In the genomic region with DNA sequence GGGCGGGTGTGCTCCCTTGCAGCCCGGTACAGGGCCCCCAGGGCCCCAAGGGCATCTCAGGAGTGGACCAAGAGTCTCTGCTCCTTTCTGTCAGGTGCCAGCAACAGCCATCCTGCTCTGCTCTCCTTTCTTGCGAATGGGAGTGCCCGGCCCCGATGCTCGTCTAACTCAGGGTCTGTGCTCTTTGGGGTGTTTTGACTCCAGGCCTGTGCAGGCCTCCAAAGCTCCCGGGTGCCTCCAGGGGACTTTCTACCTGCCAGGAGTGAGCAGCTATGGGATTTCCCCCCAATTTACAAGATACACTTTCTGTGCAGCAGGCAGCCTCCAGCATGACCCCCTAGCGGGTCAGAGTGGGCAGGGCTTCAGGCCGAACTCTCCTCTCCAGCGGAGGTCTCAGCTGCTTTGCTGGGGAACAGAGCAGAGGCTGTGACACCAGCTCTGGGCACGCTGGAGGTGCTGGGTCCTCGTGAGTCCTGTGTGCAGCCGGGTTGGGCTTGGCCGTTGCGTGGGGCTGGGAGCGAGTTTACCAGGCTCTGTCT, we compare ENCODE assay signal across 17 cellular contexts. TPM values are rescaled to one million over a fixed set of nuclear protein-coding genes. Genes with fewer than 3 reads are reported as not detected.
A peak's percentile ranks its signal among the peaks of the same experiment; 100 is the strongest.
DNase-seq lines count a peak whose midpoint lies in the region; ATAC-seq and TF ChIP-seq lines count a peak whose summit lies in the region.
"Had no signal": no experiment of that assay in that cellular context is flagged by ENCODE, and none has a peak within 500 bp of the region (broad histone marks: within the 10 kb centered on the region; RNA-seq: fewer than 3 reads in every experiment).

No MANE protein-coding gene starts in this region.

- no peak overlapping the region for H3K4me3 Mint-ChIP-seq in activated naive CD8-positive, alpha-beta T cell treated with anti-CD3 and anti-CD28 coated beads, Interleukin-2, amount 10 ng/mL, durations not matched to agents 7 days and 5 days
- no peak overlapping the region for H3K4me3 Mint-ChIP-seq in activated naive CD8-positive, alpha-beta T cell treated with anti-CD3 and anti-CD28 coated beads for 36 hours
- H3K4me3 Mint-ChIP-seq in nephron progenitor cell, result peak overlapping the region; percentile 66
- H3K4me3 Mint-ChIP-seq: stimulated activated naive B cell treated with anti-CD40 and anti-IgM and Interleukin-4, amounts not matched to agents 10 μg/mL and 1 μg/mL and 100 μg/mL, for 72 hours had no signal

- no peak for TF ChIP-seq CTCF in heart left ventricle (IDR thresholded peaks at IDR 0.05)
- TF ChIP-seq CTCF in nephron progenitor cell (IDR thresholded peaks at IDR 0.05), result peak; percentile 7

- peak overlapping the region in 11 of 12 donors; percentile 56 to 98 (median 88) for H3K27ac ChIP-seq in heart left ventricle
- H3K27ac ChIP-seq in urinary bladder (ENCODE audit: low read depth), result no peak overlapping the region
- H3K27ac ChIP-seq: A549 had no signal

- peaks cover 0 to 68% (median 18%) of the 10 kb centered on the region in 9 donors for H3K27me3 ChIP-seq in heart left ventricle

- 44 to 61% (median 52%) methylated on average over 16 of the region's 16 CpGs for WGBS in heart left ventricle, 4 donors
- 45% methylated on average over 16 of the region's 16 CpGs for WGBS in urinary bladder

- H3K4me1 ChIP-seq in heart left ventricle, result peaks cover 0 to 87% (median 42%) of the 10 kb centered on the region in 12 donors
- H3K4me1 ChIP-seq in urinary bladder (ENCODE audit: insufficient read depth), result peaks cover 6% of the 10 kb centered on the region

- peak; percentile 29 for DNase-seq in activated naive CD8-positive, alpha-beta T cell treated with anti-CD3 and anti-CD28 coated beads, Interleukin-2, amount 10 ng/mL, durations not matched to agents 7 days and 5 days
- DNase-seq in activated naive CD8-positive, alpha-beta T cell treated with anti-CD3 and anti-CD28 coated beads for 36 hours, result no peak
- DNase-seq in heart left ventricle (peak in 2 of 5 donors; percentile 9 to 17), nephron progenitor cell (peak; percentile 48), dedifferentiated amniotic fluid mesenchymal stem cell (ENCODE audit: extremely low spot score) (no peak), NCI-H1417 (lab: John Stamatoyannopoulos, UW) (no peak)
- DNase-seq: activated CD4-positive, alpha-beta T cell treated with anti-CD3 and anti-CD28 coated beads, Interleukin-2, amount 50 U/mL, for 4 hours; effector CD8-positive, alpha-beta T cell; naive B cell; NCI-H1092 treated with DMSO at 0.1 percent for 48 hours; NK-92 treated with Interleukin-12 subunit alpha and Interleukin-12 subunit beta, amount 100 ng/mL, for 24 hours; stimulated activated naive B cell treated with anti-CD40 and anti-IgM and Interleukin-4, amounts not matched to agents 10 μg/mL and 1 μg/mL and 100 μg/mL, for 72 hours; SW 1271 had no signal

- no peak for TF ChIP-seq POLR2A in heart left ventricle (IDR thresholded peaks at IDR 0.05)

- intact Hi-C loops in heart left ventricle (cut with DNase I), result loop anchor here in 6 of 10 donors (5.0 to 10.0 kb wide), 3 partner anchors 108 to 228 kb away; no protein-coding TSS in a partner anchor

- no peaks in the 10 kb centered on the region for H3K36me3 Mint-ChIP-seq in activated naive CD8-positive, alpha-beta T cell treated with anti-CD3 and anti-CD28 coated beads, Interleukin-2, amount 10 ng/mL, durations not matched to agents 7 days and 5 days
- no peaks in the 10 kb centered on the region for H3K36me3 Mint-ChIP-seq in activated naive CD8-positive, alpha-beta T cell treated with anti-CD3 and anti-CD28 coated beads for 36 hours
- no peaks in the 10 kb centered on the region for H3K36me3 Mint-ChIP-seq in nephron progenitor cell (ENCODE audit: low read depth)
- H3K36me3 Mint-ChIP-seq: activated naive CD4-positive, alpha-beta T cell treated with anti-CD3 and anti-CD28 coated beads, Interleukin-2, amount 50 U/mL, for 24 hours; naive B cell; stimulated activated naive B cell treated with anti-CD40 and anti-IgM and Interleukin-4, amounts not matched to agents 10 μg/mL and 1 μg/mL and 100 μg/mL, for 72 hours had no signal

- POLR2A ChIA-PET in activated naive CD8-positive, alpha-beta T cell treated with anti-CD3 and anti-CD28 coated beads, Interleukin-2, amount 10 ng/mL, durations not matched to agents 7 days and 5 days (lab: Charles Lee), result no interaction called here

- H3K27ac Mint-ChIP-seq in activated naive CD8-positive, alpha-beta T cell treated with anti-CD3 and anti-CD28 coated beads, Interleukin-2, amount 10 ng/mL, durations not matched to agents 7 days and 5 days, result no peak overlapping the region
- no peak overlapping the region for H3K27ac Mint-ChIP-seq in activated naive CD8-positive, alpha-beta T cell treated with anti-CD3 and anti-CD28 coated beads for 36 hours
- no peak overlapping the region for H3K27ac Mint-ChIP-seq in nephron progenitor cell
- H3K27ac Mint-ChIP-seq: activated naive CD4-positive, alpha-beta T cell treated with anti-CD3 and anti-CD28 coated beads, Interleukin-2, amount 50 U/mL, for 24 hours; stimulated activated naive B cell treated with anti-CD40 and anti-IgM and Interleukin-4, amounts not matched to agents 10 μg/mL and 1 μg/mL and 100 μg/mL, for 72 hours had no signal

- ATAC-seq in activated naive CD8-positive, alpha-beta T cell treated with anti-CD3 and anti-CD28 coated beads, Interleukin-2, amount 10 ng/mL, durations not matched to agents 7 days and 5 days (ENCODE audit: low read depth), result no peak
- ATAC-seq in heart left ventricle (no peak), GM21526 (IDR thresholded peaks at IDR 0.05; ENCODE audit: low FRiP score, unreplicated experiment) (no peak)
- ATAC-seq: A549; stimulated activated naive B cell treated with anti-CD40 and anti-IgM and Interleukin-4, amounts not matched to agents 10 μg/mL and 1 μg/mL and 100 μg/mL, for 72 hours had no signal

- H3K4me3 ChIP-seq in heart left ventricle (peak overlapping the region; percentile 4 to 94 (median 68)), urinary bladder (ENCODE audit: low read depth, low read length) (peak overlapping the region; percentile 17)
- H3K4me3 ChIP-seq: A549 had no signal

- H3K36me3 ChIP-seq in heart left ventricle (peaks cover 0 to 8% (median 0%) of the 10 kb centered on the region in 9 donors), urinary bladder (ENCODE audit: insufficient read depth) (no peaks in the 10 kb centered on the region)

- peaks cover 48% of the 10 kb centered on the region for H3K27me3 Mint-ChIP-seq in activated naive CD8-positive, alpha-beta T cell treated with anti-CD3 and anti-CD28 coated beads, Interleukin-2, amount 10 ng/mL, durations not matched to agents 7 days and 5 days
- peaks cover 49% of the 10 kb centered on the region for H3K27me3 Mint-ChIP-seq in activated naive CD8-positive, alpha-beta T cell treated with anti-CD3 and anti-CD28 coated beads for 36 hours
- H3K27me3 Mint-ChIP-seq in nephron progenitor cell (ENCODE audit: low read depth, poor library complexity), result peaks cover 42% of the 10 kb centered on the region

- peaks cover 0 to 3% (median 0%) of the 10 kb centered on the region in 12 donors for H3K9me3 ChIP-seq in heart left ventricle
- H3K9me3 ChIP-seq: A549 had no signal

- H3K9me3 Mint-ChIP-seq in activated naive CD8-positive, alpha-beta T cell treated with anti-CD3 and anti-CD28 coated beads, Interleukin-2, amount 10 ng/mL, durations not matched to agents 7 days and 5 days, result no peaks in the 10 kb centered on the region
- peaks cover 2% of the 10 kb centered on the region for H3K9me3 Mint-ChIP-seq in activated naive CD8-positive, alpha-beta T cell treated with anti-CD3 and anti-CD28 coated beads for 36 hours
- peaks cover 5% of the 10 kb centered on the region for H3K9me3 Mint-ChIP-seq in nephron progenitor cell
- H3K9me3 Mint-ChIP-seq: activated naive CD4-positive, alpha-beta T cell treated with anti-CD3 and anti-CD28 coated beads, Interleukin-2, amount 50 U/mL, for 24 hours; stimulated activated naive B cell treated with anti-CD40 and anti-IgM and Interleukin-4, amounts not matched to agents 10 μg/mL and 1 μg/mL and 100 μg/mL, for 72 hours had no signal

- H3K4me1 Mint-ChIP-seq in activated naive CD8-positive, alpha-beta T cell treated with anti-CD3 and anti-CD28 coated beads, Interleukin-2, amount 10 ng/mL, durations not matched to agents 7 days and 5 days, result peaks cover 10% of the 10 kb centered on the region
- peaks cover 18% of the 10 kb centered on the region for H3K4me1 Mint-ChIP-seq in activated naive CD8-positive, alpha-beta T cell treated with anti-CD3 and anti-CD28 coated beads for 36 hours
- peaks cover 41% of the 10 kb centered on the region for H3K4me1 Mint-ChIP-seq in nephron progenitor cell

RNA-seq across cellular contexts. Expression of a gene that starts 3.0 kb away (rescaled TPM):
- 1 to 10 TPM; 1.2 to 1.7 TPM for total RNA-seq in activated naive CD8-positive, alpha-beta T cell treated with anti-CD3 and anti-CD28 coated beads, Interleukin-2, amount 10 ng/mL, durations not matched to agents 7 days and 5 days
- 1 to 10 TPM; 5.0 to 5.3 TPM for total RNA-seq in activated naive CD8-positive, alpha-beta T cell treated with anti-CD3 and anti-CD28 coated beads for 36 hours
- 10 to 100 TPM in 5 of 9 donors, 1 to 10 TPM in 4; 6.4 to 15.8 (median 10.3) TPM for total RNA-seq in heart left ventricle
- polyA plus RNA-seq in heart left ventricle, result 1 to 10 TPM; 1.6 to 4.2 TPM
- total RNA-seq in urinary bladder, result 6.3 TPM
- 6.5 TPM for polyA plus RNA-seq in urinary bladder

RNA-seq across cellular contexts. Expression of a gene that starts 21.5 kb away (rescaled TPM):
- 1 to 10 TPM; 8.1 to 8.2 TPM for total RNA-seq in activated naive CD8-positive, alpha-beta T cell treated with anti-CD3 and anti-CD28 coated beads, Interleukin-2, amount 10 ng/mL, durations not matched to agents 7 days and 5 days
- total RNA-seq in activated naive CD8-positive, alpha-beta T cell treated with anti-CD3 and anti-CD28 coated beads for 36 hours, result 1 to 10 TPM; 3.6 to 3.9 TPM
- total RNA-seq in heart left ventricle (10 to 100 TPM; 14.0 to 46.4 (median 18.5) TPM), urinary bladder (2.0 TPM)
- polyA plus RNA-seq in heart left ventricle (10 to 100 TPM in 1 of 2 donors, 1 to 10 TPM in 1; 6.6 to 16.3 TPM), urinary bladder (8.1 TPM)

RNA-seq across cellular contexts. Expression of a gene that starts 43.9 kb away (rescaled TPM):
- 10 to 100 TPM; 58.7 to 63.1 TPM for total RNA-seq in activated naive CD8-positive, alpha-beta T cell treated with anti-CD3 and anti-CD28 coated beads, Interleukin-2, amount 10 ng/mL, durations not matched to agents 7 days and 5 days
- 10 to 100 TPM; 54.4 to 56.4 TPM for total RNA-seq in activated naive CD8-positive, alpha-beta T cell treated with anti-CD3 and anti-CD28 coated beads for 36 hours
- total RNA-seq in heart left ventricle (10 to 100 TPM; 32.5 to 55.5 (median 38.1) TPM), urinary bladder (28.9 TPM)
- polyA plus RNA-seq in heart left ventricle (10 to 100 TPM; 31.4 to 77.8 TPM), urinary bladder (64.2 TPM)

RNA-seq across cellular contexts. Expression of a gene that starts 48.0 kb away (rescaled TPM):
- not detected for total RNA-seq in activated naive CD8-positive, alpha-beta T cell treated with anti-CD3 and anti-CD28 coated beads, Interleukin-2, amount 10 ng/mL, durations not matched to agents 7 days and 5 days
- total RNA-seq in activated naive CD8-positive, alpha-beta T cell treated with anti-CD3 and anti-CD28 coated beads for 36 hours, result not detected
- total RNA-seq in heart left ventricle, result under 1 TPM in 2 of 9 donors, not detected in 7; 0.23 to 0.31 TPM
- under 1 TPM in 1 of 2 donors, not detected in 1; 0.61 TPM for polyA plus RNA-seq in heart left ventricle
- total RNA-seq in urinary bladder, result not detected
- polyA plus RNA-seq in urinary bladder, result not detected
- polyA plus RNA-seq: A549 had no signal

RNA-seq across cellular contexts. Expression of a gene that starts 58.0 kb away (rescaled TPM):
- total RNA-seq in activated naive CD8-positive, alpha-beta T cell treated with anti-CD3 and anti-CD28 coated beads, Interleukin-2, amount 10 ng/mL, durations not matched to agents 7 days and 5 days, result 100 to 1,000 TPM; 241 to 249 TPM
- total RNA-seq in activated naive CD8-positive, alpha-beta T cell treated with anti-CD3 and anti-CD28 coated beads for 36 hours, result 100 to 1,000 TPM; 271 to 274 TPM
- 100 to 1,000 TPM; 244 to 769 (median 456) TPM for total RNA-seq in heart left ventricle
- polyA plus RNA-seq in heart left ventricle, result 100 to 1,000 TPM; 705 to 900 TPM
- total RNA-seq in urinary bladder, result 57.9 TPM
- 239 TPM for polyA plus RNA-seq in urinary bladder

Comparison
In these comparisons a context has a peak if more than half of its experiments do, and no peak if none do; other contexts are left out.
1. DNase-seq: peak in activated naive CD8-positive, alpha-beta T cell treated with anti-CD3 and anti-CD28 coated beads, Interleukin-2, amount 10 ng/mL, durations not matched to agents 7 days and 5 days (single experiment) and nephron progenitor cell (single experiment); none in activated naive CD8-positive, alpha-beta T cell treated with anti-CD3 and anti-CD28 coated beads for 36 hours (single experiment), dedifferentiated amniotic fluid mesenchymal stem cell (single experiment) and NCI-H1417 (0 of 3).